Comparison of ENCODE assay signal across 1 cellular context in the genomic region with DNA sequence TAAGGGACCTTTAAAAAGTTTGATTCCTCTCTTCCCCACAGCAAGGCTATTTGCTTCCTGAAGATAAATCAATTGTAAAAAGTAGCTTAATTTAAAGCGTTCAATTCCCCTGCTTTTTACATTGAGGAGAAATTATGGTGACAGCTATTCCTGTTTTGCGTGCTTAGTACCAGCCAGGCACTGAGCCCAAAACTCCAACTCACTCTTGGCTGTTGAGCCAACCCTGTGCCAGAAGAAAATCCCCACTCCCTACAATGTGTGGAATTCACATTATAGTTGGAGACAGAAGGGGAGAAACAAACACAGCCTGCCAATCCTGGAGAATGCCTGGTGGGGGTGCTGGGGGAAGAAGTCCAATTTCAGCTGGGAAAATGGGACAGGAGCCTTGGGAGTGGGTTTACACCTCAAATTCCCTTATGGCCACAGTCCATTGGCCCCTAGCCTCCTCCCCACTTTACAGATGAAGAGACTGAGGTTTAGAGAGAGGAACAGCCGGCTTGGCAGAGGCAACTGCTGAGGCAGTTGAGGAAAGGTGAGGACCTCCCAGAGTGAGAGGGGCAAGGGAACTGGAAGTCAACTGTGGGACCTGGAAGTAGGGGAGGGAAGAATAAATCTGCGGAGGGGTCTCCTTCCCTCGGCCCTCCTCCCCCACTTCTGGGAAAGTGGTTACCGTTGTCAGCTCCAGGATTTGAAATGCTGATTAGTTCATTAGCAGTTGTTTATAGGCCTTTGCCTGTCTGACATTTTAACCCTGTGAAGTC.
A peak's percentile ranks its signal among the peaks of the same experiment; 100 is the strongest.
TF ChIP-seq lines count a peak whose summit lies in the region.

No MANE protein-coding gene starts in this region.

TF ChIP-seq in HepG2, 621 proteins besides CTCF, POLR2A, EP300 and RAD21:
- TF ChIP-seq, protein P1, sequence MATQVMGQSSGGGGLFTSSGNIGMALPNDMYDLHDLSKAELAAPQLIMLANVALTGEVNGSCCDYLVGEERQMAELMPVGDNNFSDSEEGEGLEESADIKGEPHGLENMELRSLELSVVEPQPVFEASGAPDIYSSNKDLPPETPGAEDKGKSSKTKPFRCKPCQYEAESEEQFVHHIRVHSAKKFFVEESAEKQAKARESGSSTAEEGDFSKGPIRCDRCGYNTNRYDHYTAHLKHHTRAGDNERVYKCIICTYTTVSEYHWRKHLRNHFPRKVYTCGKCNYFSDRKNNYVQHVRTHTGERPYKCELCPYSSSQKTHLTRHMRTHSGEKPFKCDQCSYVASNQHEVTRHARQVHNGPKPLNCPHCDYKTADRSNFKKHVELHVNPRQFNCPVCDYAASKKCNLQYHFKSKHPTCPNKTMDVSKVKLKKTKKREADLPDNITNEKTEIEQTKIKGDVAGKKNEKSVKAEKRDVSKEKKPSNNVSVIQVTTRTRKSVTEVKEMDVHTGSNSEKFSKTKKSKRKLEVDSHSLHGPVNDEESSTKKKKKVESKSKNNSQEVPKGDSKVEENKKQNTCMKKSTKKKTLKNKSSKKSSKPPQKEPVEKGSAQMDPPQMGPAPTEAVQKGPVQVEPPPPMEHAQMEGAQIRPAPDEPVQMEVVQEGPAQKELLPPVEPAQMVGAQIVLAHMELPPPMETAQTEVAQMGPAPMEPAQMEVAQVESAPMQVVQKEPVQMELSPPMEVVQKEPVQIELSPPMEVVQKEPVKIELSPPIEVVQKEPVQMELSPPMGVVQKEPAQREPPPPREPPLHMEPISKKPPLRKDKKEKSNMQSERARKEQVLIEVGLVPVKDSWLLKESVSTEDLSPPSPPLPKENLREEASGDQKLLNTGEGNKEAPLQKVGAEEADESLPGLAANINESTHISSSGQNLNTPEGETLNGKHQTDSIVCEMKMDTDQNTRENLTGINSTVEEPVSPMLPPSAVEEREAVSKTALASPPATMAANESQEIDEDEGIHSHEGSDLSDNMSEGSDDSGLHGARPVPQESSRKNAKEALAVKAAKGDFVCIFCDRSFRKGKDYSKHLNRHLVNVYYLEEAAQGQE (IDR thresholded peaks at IDR 0.05; ENCODE audit: borderline replicate concordance in 1 of 2, low read depth in 1 of 2, low read length in 2 of 2) = no peak
- TF ChIP-seq ZNF83 (CRISPR knock-in tag; IDR thresholded peaks at IDR 0.05; ENCODE audit: borderline replicate concordance) (no peak), POLR2G (IDR thresholded peaks at IDR 0.05; ENCODE audit: low read depth, low read length) (no peak), SIN3B (IDR thresholded peaks at IDR 0.05; ENCODE audit: low read length) (no peak), KMT2A (CRISPR knock-in tag; IDR thresholded peaks at IDR 0.05) (no peak), ZNF629 (CRISPR knock-in tag; conservative IDR thresholded peaks at IDR 0.05) (peak; percentile 48), MATR3 (CRISPR knock-in tag; IDR thresholded peaks at IDR 0.05) (no peak)
